Comparison of ENCODE assay signal across 1 cellular context in genomic region chr14:22407033-22407432, GRCh38.
TF ChIP-seq lines count a peak whose summit lies in the region.

No MANE protein-coding gene starts in this region.

TF ChIP-seq in GM23338, 12 proteins besides CTCF, POLR2A, EP300 and RAD21 (continued from another document):
- no peak for TF ChIP-seq ZNF462 (CRISPR knock-in tag; IDR thresholded peaks at IDR 0.05)
- no peak for TF ChIP-seq ZNF114 (CRISPR knock-in tag; IDR thresholded peaks at IDR 0.05)
- no peak for TF ChIP-seq CREB1 (CRISPR knock-in tag; IDR thresholded peaks at IDR 0.05; ENCODE audit: low read depth)
- no peak for TF ChIP-seq EZH2phosphoT487 (IDR thresholded peaks at IDR 0.05; ENCODE audit: unreplicated experiment)
- no peak for TF ChIP-seq POLR2AphosphoS5 (IDR thresholded peaks at IDR 0.05; ENCODE audit: low read depth)
- TF ChIP-seq ZNF331 (CRISPR knock-in tag; IDR thresholded peaks at IDR 0.05; ENCODE audit: low read depth): no peak
- TF ChIP-seq STAT1 (IDR thresholded peaks at IDR 0.05; ENCODE audit: unreplicated experiment): no peak
